In the genomic region with DNA sequence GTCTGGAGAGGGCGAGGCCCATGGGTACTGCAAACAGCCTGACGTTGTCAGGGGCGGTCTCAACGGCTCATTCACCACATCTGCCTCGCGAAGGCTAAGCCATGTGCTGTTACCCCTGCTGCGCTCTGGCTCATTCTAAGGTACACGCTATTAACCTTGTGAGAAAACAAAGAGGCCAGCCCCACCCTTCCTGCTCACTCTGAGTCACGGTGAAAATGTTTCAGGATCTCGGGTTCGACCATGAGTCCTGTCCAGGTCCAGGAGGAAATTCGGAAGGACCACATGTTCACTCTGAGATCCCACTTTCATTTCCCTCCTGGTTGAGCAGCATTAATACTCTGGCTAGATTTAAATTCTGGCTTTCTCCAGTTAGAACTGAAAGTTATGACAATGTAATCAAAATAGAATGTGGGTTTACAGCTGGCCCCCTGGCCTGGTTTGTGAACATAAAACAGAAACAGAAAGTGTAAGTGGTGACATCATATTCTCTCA, we compare ENCODE assay signal across 7 cellular contexts. TPM values are rescaled to one million over a fixed set of nuclear protein-coding genes. Genes with fewer than 3 reads are reported as not detected.
DNase-seq lines count a peak whose midpoint lies in the region; ATAC-seq and TF ChIP-seq lines count a peak whose summit lies in the region.

No MANE protein-coding gene starts in this region.

- WGBS in heart right ventricle, 2 donors = 41 to 52% methylated on average over 12 of the region's 12 CpGs

- intact Hi-C loops in heart right ventricle (cut with DNase I) = loop anchor here in 3 of 10 donors (5.0 to 10.0 kb wide), 3 partner anchors 49 to 58 kb away; no protein-coding TSS in a partner anchor

- peaks cover 14% of the 10 kb centered on the region for H3K27me3 Mint-ChIP-seq in activated T-cell treated with anti-CD3 and anti-CD28 coated beads, Interleukin-2, amount 50 U/mL, for 72 hours (ENCODE audit: low read depth)

- H3K27ac Mint-ChIP-seq in activated T-cell treated with anti-CD3 and anti-CD28 coated beads, Interleukin-2, amount 50 U/mL, for 72 hours = no peak overlapping the region
- H3K27ac Mint-ChIP-seq in stimulated activated effector memory CD8-positive, alpha-beta T cell treated with anti-CD3 and anti-CD28 coated beads, Interleukin-12 subunit alpha, Interleukin-12 subunit beta, amount 100 ng/mL, for 72 hours = peak overlapping the region; percentile 75

- peak; percentile 90 for ATAC-seq in GM18505 (IDR thresholded peaks at IDR 0.05; ENCODE audit: unreplicated experiment)
- ATAC-seq in activated T-cell treated with anti-CD3 and anti-CD28 coated beads, Interleukin-2, amount 50 U/mL, for 72 hours (replicated peaks in 1 of 2) = peak; percentile 69 to 77
- peak; percentile 47 to 88 (median 78) for ATAC-seq in heart right ventricle
- peak; percentile 92 for ATAC-seq in stimulated activated effector memory CD8-positive, alpha-beta T cell treated with anti-CD3 and anti-CD28 coated beads, Interleukin-12 subunit alpha, Interleukin-12 subunit beta, amount 100 ng/mL, for 72 hours

- no peaks in the 10 kb centered on the region for H3K27me3 ChIP-seq in heart right ventricle

- peak overlapping the region; percentile 40 to 62 for H3K4me3 Mint-ChIP-seq in activated T-cell treated with anti-CD3 and anti-CD28 coated beads, Interleukin-2, amount 50 U/mL, for 72 hours
- H3K4me3 Mint-ChIP-seq in stimulated activated effector memory CD8-positive, alpha-beta T cell treated with anti-CD3 and anti-CD28 coated beads, Interleukin-12 subunit alpha, Interleukin-12 subunit beta, amount 100 ng/mL, for 72 hours = peak overlapping the region; percentile 61

- TF ChIP-seq POLR2A in GM18505 (IDR thresholded peaks at IDR 0.05; ENCODE audit: borderline replicate concordance, extremely low read depth, insufficient read depth, insufficient read length) = no peak

- H3K36me3 Mint-ChIP-seq in activated T-cell treated with anti-CD3 and anti-CD28 coated beads, Interleukin-2, amount 50 U/mL, for 72 hours (ENCODE audit: insufficient read depth in 2 of 2) = no peaks in the 10 kb centered on the region
- H3K36me3 Mint-ChIP-seq in stimulated activated effector memory CD8-positive, alpha-beta T cell treated with anti-CD3 and anti-CD28 coated beads, Interleukin-12 subunit alpha, Interleukin-12 subunit beta, amount 100 ng/mL, for 72 hours = no peaks in the 10 kb centered on the region

- H3K9me3 ChIP-seq in heart right ventricle = no peaks in the 10 kb centered on the region

- H3K4me1 ChIP-seq in heart right ventricle = peaks cover 9 to 50% (median 32%) of the 10 kb centered on the region in 9 donors

- H3K4me3 ChIP-seq in heart right ventricle = peak overlapping the region in 7 of 10 donors; percentile 0 to 35 (median 25)

- no peaks in the 10 kb centered on the region for H3K36me3 ChIP-seq in heart right ventricle

- no peak for TF ChIP-seq CTCF in heart right ventricle (IDR thresholded peaks at IDR 0.05)

- H3K27ac ChIP-seq in heart right ventricle = peak overlapping the region; percentile 6 to 77 (median 42)
- H3K27ac ChIP-seq in substantia nigra (ENCODE audit: low read depth, low read length, poor library complexity, severe bottlenecking) = no peak overlapping the region

- no peaks in the 10 kb centered on the region for H3K9me3 Mint-ChIP-seq in activated T-cell treated with anti-CD3 and anti-CD28 coated beads, Interleukin-2, amount 50 U/mL, for 72 hours
- H3K9me3 Mint-ChIP-seq in stimulated activated effector memory CD8-positive, alpha-beta T cell treated with anti-CD3 and anti-CD28 coated beads, Interleukin-12 subunit alpha, Interleukin-12 subunit beta, amount 100 ng/mL, for 72 hours = no peaks in the 10 kb centered on the region

- peaks cover 22% of the 10 kb centered on the region for H3K4me1 Mint-ChIP-seq in activated T-cell treated with anti-CD3 and anti-CD28 coated beads, Interleukin-2, amount 50 U/mL, for 72 hours (ENCODE audit: low read depth)
- peaks cover 21% of the 10 kb centered on the region for H3K4me1 Mint-ChIP-seq in stimulated activated effector memory CD8-positive, alpha-beta T cell treated with anti-CD3 and anti-CD28 coated beads, Interleukin-12 subunit alpha, Interleukin-12 subunit beta, amount 100 ng/mL, for 72 hours

- DNase-seq in H4 (ENCODE audit: low spot score) (peak; percentile 100), LoVo (ENCODE audit: low spot score) (peak; percentile 100), heart right ventricle (peak in 1 of 2 donors; percentile 38), substantia nigra (lab: John Stamatoyannopoulos, UW) (no peak)
- peak; percentile 10 to 41 for DNase-seq in activated T-cell treated with anti-CD3 and anti-CD28 coated beads, Interleukin-2, amount 50 U/mL, for 72 hours
- DNase-seq in stimulated activated effector memory CD8-positive, alpha-beta T cell treated with anti-CD3 and anti-CD28 coated beads, Interleukin-12 subunit alpha, Interleukin-12 subunit beta, amount 100 ng/mL, for 72 hours (ENCODE audit: low spot score in 2 of 2) = peak; percentile 11 to 52

RNA-seq across cellular contexts. Expression of gene EGFR, which starts 55.2 kb away (rescaled TPM):
- 12.6 and 16.5 TPM in 2 replicates for total RNA-seq in H4 (2014; rRNA removed; shearing (Covaris generic))
- total RNA-seq in activated T-cell treated with anti-CD3 and anti-CD28 coated beads, Interleukin-2, amount 50 U/mL, for 72 hours = under 1 TPM in 1 of 2 donors, not detected in 1; 0.09 TPM
- total RNA-seq in heart right ventricle = 10 to 100 TPM in 5 of 10 donors, 1 to 10 TPM in 5; 5.0 to 13.5 (median 9.2) TPM
- 1 to 10 TPM; 1.9 to 4.2 TPM for polyA plus RNA-seq in heart right ventricle

Comparison
In these comparisons a context has a peak if more than half of its experiments do, and no peak if none do; other contexts are left out.
1. DNase-seq: peak in H4 (single experiment), LoVo (single experiment), activated T-cell treated with anti-CD3 and anti-CD28 coated beads, Interleukin-2, amount 50 U/mL, for 72 hours (2 of 2) and stimulated activated effector memory CD8-positive, alpha-beta T cell treated with anti-CD3 and anti-CD28 coated beads, Interleukin-12 subunit alpha, Interleukin-12 subunit beta, amount 100 ng/mL, for 72 hours (2 of 2); none in substantia nigra (0 of 49).
2. RNA of gene EGFR, which starts 55.2 kb away (total RNA-seq): 12.6 to 16.5 TPM in H4 and 5.0 to 13.5 TPM in heart right ventricle; 0.09 TPM in activated T-cell treated with anti-CD3 and anti-CD28 coated beads, Interleukin-2, amount 50 U/mL, for 72 hours; every median in the first group is over 4 times any median in the second.
3. Peak in every context shown above with its lines, with median percentiles within 50 percentile points of each other: ATAC-seq.